Comparison of ENCODE assay signal across 15 cellular contexts in genomic region chr5:158487156-158487555, GRCh38.
"Had no signal": no experiment of that assay in that cellular context is flagged by ENCODE, and none has a peak within 500 bp of the region (broad histone marks: within the 10 kb centered on the region; RNA-seq: fewer than 3 reads in every experiment).

No MANE protein-coding gene starts in this region.

- H3K27ac ChIP-seq: pancreas had no signal

- H3K36me3 ChIP-seq: esophagus squamous epithelium, pancreas had no signal

- H3K4me3 ChIP-seq: esophagus squamous epithelium, pancreas had no signal

- ATAC-seq: activated CD8-positive, alpha-beta T cell treated with anti-CD3 and anti-CD28 coated beads, Interleukin-2, amount 10 ng/mL, durations not matched to agents 7 days and 5 days; natural killer cell treated with Interleukin-12 subunit alpha and Interleukin-12 subunit beta and Interleukin-15 and Interleukin-18, amount 100 ng/mL, for 72 hours; pancreas; stimulated activated effector memory CD8-positive, alpha-beta T cell treated with anti-CD3 and anti-CD28 coated beads, Interleukin-12 subunit alpha, Interleukin-12 subunit beta, amount 100 ng/mL, for 72 hours; WTC11 had no signal

- H3K27ac Mint-ChIP-seq: activated CD8-positive, alpha-beta T cell treated with anti-CD3 and anti-CD28 coated beads, Interleukin-2, amount 10 ng/mL, durations not matched to agents 7 days and 5 days; activated naive CD4-positive, alpha-beta T cell treated with anti-CD3 and anti-CD28 coated beads, Interleukin-2, amount 50 U/mL, for 24 hours; natural killer cell treated with Interleukin-12 subunit alpha and Interleukin-12 subunit beta and Interleukin-15 and Interleukin-18, amount 100 ng/mL, for 72 hours; stimulated activated effector memory CD8-positive, alpha-beta T cell treated with anti-CD3 and anti-CD28 coated beads, Interleukin-12 subunit alpha, Interleukin-12 subunit beta, amount 100 ng/mL, for 72 hours had no signal

- H3K4me3 Mint-ChIP-seq: activated CD8-positive, alpha-beta T cell treated with anti-CD3 and anti-CD28 coated beads, Interleukin-2, amount 10 ng/mL, durations not matched to agents 7 days and 5 days; activated naive CD4-positive, alpha-beta T cell treated with anti-CD3 and anti-CD28 coated beads, Interleukin-2, amount 50 U/mL, for 24 hours; natural killer cell treated with Interleukin-12 subunit alpha and Interleukin-12 subunit beta and Interleukin-15 and Interleukin-18, amount 100 ng/mL, for 72 hours; stimulated activated effector memory CD8-positive, alpha-beta T cell treated with anti-CD3 and anti-CD28 coated beads, Interleukin-12 subunit alpha, Interleukin-12 subunit beta, amount 100 ng/mL, for 72 hours; WTC11 had no signal

- H3K9me3 Mint-ChIP-seq: activated naive CD4-positive, alpha-beta T cell treated with anti-CD3 and anti-CD28 coated beads, Interleukin-2, amount 50 U/mL, for 24 hours; stimulated activated effector memory CD8-positive, alpha-beta T cell treated with anti-CD3 and anti-CD28 coated beads, Interleukin-12 subunit alpha, Interleukin-12 subunit beta, amount 100 ng/mL, for 72 hours had no signal

- H3K36me3 Mint-ChIP-seq: activated naive CD4-positive, alpha-beta T cell treated with anti-CD3 and anti-CD28 coated beads, Interleukin-2, amount 50 U/mL, for 24 hours; natural killer cell treated with Interleukin-12 subunit alpha and Interleukin-12 subunit beta and Interleukin-15 and Interleukin-18, amount 100 ng/mL, for 72 hours; stimulated activated effector memory CD8-positive, alpha-beta T cell treated with anti-CD3 and anti-CD28 coated beads, Interleukin-12 subunit alpha, Interleukin-12 subunit beta, amount 100 ng/mL, for 72 hours had no signal

- H3K27me3 ChIP-seq: esophagus squamous epithelium, pancreas had no signal

- DNase-seq: activated CD4-positive, alpha-beta T cell treated with anti-CD3 and anti-CD28 coated beads for 48 hours; activated CD8-positive, alpha-beta memory T cell treated with anti-CD3 and anti-CD28 coated beads, Interleukin-2, amount 50 U/mL, for 4 hours; activated CD8-positive, alpha-beta T cell treated with anti-CD3 and anti-CD28 coated beads, Interleukin-2, amount 10 ng/mL, durations not matched to agents 7 days and 5 days; activated effector memory CD4-positive, alpha-beta T cell treated with anti-CD3 and anti-CD28 coated beads, Interleukin-2, amount 50 U/mL, for 16 hours; activated T-cell treated with anti-CD3 and anti-CD28 coated beads, Interleukin-2, amount 50 U/mL, for 48 hours; caudate nucleus; esophagus squamous epithelium; hypothalamus; mesenchymal stem cell; pancreas; SW 1271 had no signal

- H3K4me1 Mint-ChIP-seq: activated naive CD4-positive, alpha-beta T cell treated with anti-CD3 and anti-CD28 coated beads, Interleukin-2, amount 50 U/mL, for 24 hours; stimulated activated effector memory CD8-positive, alpha-beta T cell treated with anti-CD3 and anti-CD28 coated beads, Interleukin-12 subunit alpha, Interleukin-12 subunit beta, amount 100 ng/mL, for 72 hours had no signal

- H3K9me3 ChIP-seq: esophagus squamous epithelium, pancreas had no signal
